1 cellular context compared by ENCODE assay signal in the genomic region with DNA sequence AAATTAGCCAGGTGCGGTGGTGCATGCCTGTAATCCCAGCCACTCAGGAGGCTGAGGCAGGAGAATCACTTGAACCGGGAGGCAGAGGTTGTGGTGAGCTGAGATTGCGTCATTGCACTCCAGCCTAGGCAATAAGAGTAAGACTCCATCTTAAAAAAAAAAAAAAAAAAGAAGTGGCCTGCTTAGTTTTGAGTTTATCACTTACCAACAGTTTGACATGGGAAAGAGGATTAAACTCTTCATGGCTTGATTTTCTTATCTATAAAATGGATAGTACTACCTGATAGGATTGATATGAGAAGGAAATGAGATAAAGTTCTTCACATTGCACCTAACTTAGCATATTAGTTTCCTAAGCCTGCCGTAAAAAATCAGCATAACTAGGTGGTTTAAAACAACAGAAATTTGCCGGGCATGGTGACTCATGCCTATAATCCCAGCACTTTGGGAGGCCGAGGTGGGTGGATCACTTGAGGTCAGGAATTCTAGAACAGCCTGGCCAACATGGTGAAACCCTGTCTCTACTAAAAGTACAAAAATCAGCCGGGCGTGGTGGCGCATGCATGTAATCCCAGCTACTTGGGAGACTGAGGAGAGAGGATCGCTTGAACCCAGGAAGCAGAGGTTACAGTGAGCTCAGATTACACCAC.
TF ChIP-seq lines count a peak whose summit lies in the region.

No MANE protein-coding gene starts in this region.

TF ChIP-seq in A549, 52 proteins besides CTCF, POLR2A, EP300 and RAD21 (continued from another document):
- TF ChIP-seq FOSL2 (IDR thresholded peaks at IDR 0.05), result peak; percentile 66; the same call in 1 of the 2 replicates
- peak; percentile 86 for TF ChIP-seq FOSL2 (CRISPR knock-in tag; IDR thresholded peaks at IDR 0.05)
- TF ChIP-seq, protein P1, sequence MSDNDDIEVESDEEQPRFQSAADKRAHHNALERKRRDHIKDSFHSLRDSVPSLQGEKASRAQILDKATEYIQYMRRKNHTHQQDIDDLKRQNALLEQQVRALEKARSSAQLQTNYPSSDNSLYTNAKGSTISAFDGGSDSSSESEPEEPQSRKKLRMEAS (IDR thresholded peaks at IDR 0.05), result peak; percentile 24; the same call in 1 of the 2 replicates
- peak; percentile 67 for TF ChIP-seq JUNB (IDR thresholded peaks at IDR 0.05)
